In genomic region chr2:191415101-191415500, GRCh38 we compare ENCODE assay signal across 28 cellular contexts.
"Had no signal": no experiment of that assay in that cellular context is flagged by ENCODE, and none has a peak within 500 bp of the region (broad histone marks: within the 10 kb centered on the region; RNA-seq: fewer than 3 reads in every experiment).

No MANE protein-coding gene starts in this region.

- FAIRE-seq: astrocyte, TTC549 had no signal

- H3K4me3 ChIP-seq: adrenal gland had no signal

- DNase-seq: activated B cell treated with CpG ODN at 0.5 μM for 24 hours; activated CD4-positive, alpha-beta memory T cell treated with anti-CD3 and anti-CD28 coated beads for 36 hours; activated CD4-positive, alpha-beta T cell treated with anti-CD3 and anti-CD28 coated beads for 4 hours; activated CD4-positive, alpha-beta T cell treated with anti-CD3 and anti-CD28 coated beads, Interleukin-2, amount 10 ng/mL, durations not matched to agents 24 days and 14 days; activated CD4-positive, alpha-beta T cell treated with anti-CD3 and anti-CD28 coated beads, Interleukin-2, amount 50 U/mL, for 1 hour; activated CD4-positive, alpha-beta T cell treated with anti-CD3 and anti-CD28 coated beads, Interleukin-2, amount 50 U/mL, for 4 hours; activated CD4-positive, CD25-positive, alpha-beta regulatory T cell treated with anti-CD3 and anti-CD28 coated beads, Interleukin-2, amount 50 U/mL, for 72 hours; activated CD8-positive, alpha-beta memory T cell treated with anti-CD3 and anti-CD28 coated beads, Interleukin-2, amount 50 U/mL, for 48 hours; activated CD8-positive, alpha-beta T cell treated with anti-CD3 and anti-CD28 coated beads for 36 hours; activated effector memory CD4-positive, alpha-beta T cell treated with anti-CD3 and anti-CD28 coated beads, Interleukin-2, amount 50 U/mL, for 16 hours; activated gamma-delta T cell treated with Interleukin-2 at 50 U/mL for 16 hours; activated naive CD4-positive, alpha-beta T cell; activated naive CD4-positive, alpha-beta T cell treated with anti-CD3 and anti-CD28 coated beads for 36 hours; activated naive CD4-positive, alpha-beta T cell treated with anti-CD3 and anti-CD28 coated beads, Interleukin-2, amount 50 U/mL, for 16 hours; activated naive CD8-positive, alpha-beta T cell treated with anti-CD3 and anti-CD28 coated beads for 36 hours; activated T-cell treated with anti-CD3 and anti-CD28 coated beads, Interleukin-2, amount 50 U/mL, for 1 hour; activated T-cell treated with anti-CD3 and anti-CD28 coated beads, Interleukin-2, amount 50 U/mL, for 4 hours; activated T-cell treated with anti-CD3 and anti-CD28 coated beads, Interleukin-2, amount 50 U/mL, for 72 hours; adrenal gland; amniotic stem cell; aorta; central memory CD4-positive, alpha-beta T cell; T-helper 1 cell; T1000 had no signal

- ATAC-seq: activated CD8-positive, alpha-beta T cell treated with anti-CD3 and anti-CD28 coated beads for 36 hours; activated naive CD4-positive, alpha-beta T cell treated with anti-CD3 and anti-CD28 coated beads, Interleukin-2, amount 50 U/mL, for 72 hours; activated T-cell treated with anti-CD3 and anti-CD28 coated beads, Interleukin-2, amount 50 U/mL, for 4 hours; activated T-cell treated with anti-CD3 and anti-CD28 coated beads, Interleukin-2, amount 50 U/mL, for 72 hours; activated T-helper 17 cell treated with anti-CD3 and anti-CD28 coated beads, Interleukin-2, amount 50 U/mL, for 72 hours had no signal

- H3K27me3 ChIP-seq: adrenal gland had no signal

- H3K4me1 ChIP-seq: adrenal gland had no signal

- H3K9me3 ChIP-seq: adrenal gland had no signal

- H3K27ac ChIP-seq: adrenal gland had no signal
